In genomic region chr10:27716521-27716920, GRCh38 we compare ENCODE assay signal across 24 cellular contexts. TPM values are rescaled to one million over a fixed set of nuclear protein-coding genes. Genes with fewer than 3 reads are reported as not detected.
DNase-seq lines count a peak whose midpoint lies in the region; ATAC-seq and TF ChIP-seq lines count a peak whose summit lies in the region.
"Had no signal": no experiment of that assay in that cellular context is flagged by ENCODE, and none has a peak within 500 bp of the region (broad histone marks: within the 10 kb centered on the region; RNA-seq: fewer than 3 reads in every experiment).

No MANE protein-coding gene starts in this region.

- peaks cover 4% of the 10 kb centered on the region for H3K36me3 Mint-ChIP-seq in T-helper 17 cell (ENCODE audit: low read depth)
- no peaks in the 10 kb centered on the region for H3K36me3 Mint-ChIP-seq in progenitor cell of endocrine pancreas (ENCODE audit: insufficient read depth)
- H3K36me3 Mint-ChIP-seq: CD8-positive, alpha-beta T cell; IgD-negative memory B cell had no signal

- H3K36me3 ChIP-seq in BLaER1: no peaks in the 10 kb centered on the region

- H3K4me2 ChIP-seq in BLaER1: peak overlapping the region; percentile 37; the same call in 1 of the 2 replicates
- H3K4me2 ChIP-seq: KMS-11 had no signal

- H3K4me3 Mint-ChIP-seq in T-helper 17 cell: no peak overlapping the region
- H3K4me3 Mint-ChIP-seq in progenitor cell of endocrine pancreas (ENCODE audit: low read depth): no peak overlapping the region
- H3K4me3 Mint-ChIP-seq: CD8-positive, alpha-beta T cell; IgD-negative memory B cell had no signal

- H3K27ac ChIP-seq in BLaER1: peak overlapping the region; percentile 57; the same call in 1 of the 2 replicates
- H3K27ac ChIP-seq: C4-2B, KMS-11 had no signal

- H3K4me1 Mint-ChIP-seq in T-helper 17 cell: peaks cover 3% of the 10 kb centered on the region
- H3K4me1 Mint-ChIP-seq in progenitor cell of endocrine pancreas (ENCODE audit: low read depth): no peaks in the 10 kb centered on the region
- H3K4me1 Mint-ChIP-seq: IgD-negative memory B cell had no signal

- no peaks in the 10 kb centered on the region for H3K27me3 ChIP-seq in BLaER1

- H3K9me3 ChIP-seq in BLaER1 (no peaks in the 10 kb centered on the region), T-helper 17 cell (ENCODE audit: control insufficient read depth, low read length, poor library complexity, severe bottlenecking) (no peaks in the 10 kb centered on the region)
- H3K9me3 ChIP-seq: Caco-2 had no signal

- H3K9me3 Mint-ChIP-seq in progenitor cell of endocrine pancreas (ENCODE audit: low read depth): no peaks in the 10 kb centered on the region
- H3K9me3 Mint-ChIP-seq: CD8-positive, alpha-beta T cell had no signal

- no peak for TF ChIP-seq CTCF in progenitor cell of endocrine pancreas (IDR thresholded peaks at IDR 0.05; ENCODE audit: unreplicated experiment)

- no peak for ATAC-seq in T-helper 17 cell
- no peak for ATAC-seq in GM21447 (IDR thresholded peaks at IDR 0.05; ENCODE audit: unreplicated experiment)
- ATAC-seq in HG03521 (IDR thresholded peaks at IDR 0.05; ENCODE audit: unreplicated experiment): no peak
- ATAC-seq: CD8-positive, alpha-beta T cell; HCT116; PC-3; SK-N-SH treated with all-trans-retinoic acid at 6 μM for 48 hours had no signal

- no peak overlapping the region for H3K4me3 ChIP-seq in BLaER1

- H3K4me1 ChIP-seq in BLaER1: peaks cover 82% of the 10 kb centered on the region
- H3K4me1 ChIP-seq: Caco-2 had no signal

- H3K9ac ChIP-seq in BLaER1: no peak overlapping the region
- H3K9ac ChIP-seq: KMS-11 had no signal

- H3K27ac Mint-ChIP-seq in T-helper 17 cell: peak overlapping the region; percentile 67
- no peak overlapping the region for H3K27ac Mint-ChIP-seq in progenitor cell of endocrine pancreas
- H3K27ac Mint-ChIP-seq: CD8-positive, alpha-beta T cell; IgD-negative memory B cell had no signal

- H4K20me1 ChIP-seq in BLaER1: no peaks in the 10 kb centered on the region

- DNase-seq in HCEC 1CT (peak; percentile 74), T-helper 17 cell (no peak), fibroblast of peridontal ligament (ENCODE audit: extremely low read depth) (peak; percentile 89), progenitor cell of endocrine pancreas (ENCODE audit: low spot score, unreplicated experiment) (no peak)
- DNase-seq: Caco-2; CD8-positive, alpha-beta T cell; NCI-H1092; NCI-H1436; NCI-H187; NCI-H2081 treated with DMSO at 0.1 percent for 48 hours; NCI-H2171; NCI-H226; NCI-H510A treated with DMSO at 0.1 percent for 48 hours; NCI-H774; PC-3; T-helper 2 cell had no signal

- H3K27me3 Mint-ChIP-seq in T-helper 17 cell: peaks cover 72% of the 10 kb centered on the region
- peaks cover 5% of the 10 kb centered on the region for H3K27me3 Mint-ChIP-seq in progenitor cell of endocrine pancreas

RNA-seq across cellular contexts. Expression of gene MKX, which starts 29.1 kb away (rescaled TPM):
- total RNA-seq in T-helper 17 cell (not detected), progenitor cell of endocrine pancreas (0.31 and 0.67 TPM in 2 replicates)
- total RNA-seq: CD8-positive, alpha-beta T cell had no signal

Comparison
In these comparisons a context has a peak if more than half of its experiments do, and no peak if none do; other contexts are left out.
1. DNase-seq: peak in HCEC 1CT (single experiment) and fibroblast of peridontal ligament (single experiment); none in T-helper 17 cell (0 of 3) and progenitor cell of endocrine pancreas (single experiment).